8 cellular contexts compared by ENCODE assay signal in genomic region chr2:234550511-234551107, GRCh38. TPM values are rescaled to one million over a fixed set of nuclear protein-coding genes. Genes with fewer than 3 reads are reported as not detected.
DNase-seq lines count a peak whose midpoint lies in the region; ATAC-seq and TF ChIP-seq lines count a peak whose summit lies in the region.

No MANE protein-coding gene starts in this region.

- in situ Hi-C loops in GM23248 (cut with MboI), result loop anchor here (5.0 to 25.0 kb wide), 2 partner anchors 412 to 567 kb away; partner anchors contain the start of gene SH3BP4

- H3K36me3 ChIP-seq in GM23248 (ENCODE audit: low read depth) (no peaks in the 10 kb centered on the region), smooth muscle cell (ENCODE audit: low read depth) (no peaks in the 10 kb centered on the region)

- peaks cover 0 to 7% (median 3%) of the 10 kb centered on the region in 7 donors for H3K9me3 Mint-ChIP-seq in CD14-positive monocyte

- DNase-seq in CD14-positive monocyte (ENCODE audit: low spot score) (peak; percentile 55), GM23248 (peak; percentile 86), NCI-H1930 (lab: John Stamatoyannopoulos, UW) (peak; percentile 48 to 75), T1000 (lab: John Stamatoyannopoulos, UW) (peak; percentile 59), astrocyte of the hippocampus (ENCODE audit: low read depth, low spot score) (peak; percentile 99), hypothalamus (lab: John Stamatoyannopoulos, UW) (peak in 42 of 51 donors; percentile 4 to 74 (median 32)), smooth muscle cell (lab: John Stamatoyannopoulos, UW; ENCODE audit: unreplicated experiment) (peak; percentile 11)

- H3K36me3 Mint-ChIP-seq in CD14-positive monocyte, result no peaks in the 10 kb centered on the region

- peaks cover 6% of the 10 kb centered on the region; the same call in 1 of the 2 replicates for H3F3A ChIP-seq in GM23248 (ENCODE audit: insufficient read depth)
- no peaks in the 10 kb centered on the region for H3F3A ChIP-seq in smooth muscle cell (ENCODE audit: low read depth)

- H3K27ac ChIP-seq in GM23248 (no peak overlapping the region), smooth muscle cell (ENCODE audit: low read depth) (no peak overlapping the region)

- intact Hi-C loops in CD14-positive monocyte (cut with micrococcal nuclease), result loop anchor here (2.0 to 5.0 kb wide), 2 partner anchors 562 to 566 kb away; no protein-coding TSS in a partner anchor

- H3K79me2 ChIP-seq in GM23248 (ENCODE audit: insufficient read depth) (no peaks in the 10 kb centered on the region), smooth muscle cell (ENCODE audit: low read depth) (no peaks in the 10 kb centered on the region)

- no peak for ATAC-seq in HG03439 (IDR thresholded peaks at IDR 0.05; ENCODE audit: unreplicated experiment)

- no peaks in the 10 kb centered on the region for H3K27me3 ChIP-seq in GM23248 (replicated peaks; ENCODE audit: insufficient read depth)
- H3K27me3 ChIP-seq in smooth muscle cell (ENCODE audit: low read depth), result peaks cover 5% of the 10 kb centered on the region

- H4K20me1 ChIP-seq in GM23248 (ENCODE audit: insufficient read depth) (no peaks in the 10 kb centered on the region), smooth muscle cell (ENCODE audit: low read depth) (no peaks in the 10 kb centered on the region)

- H3K4me3 ChIP-seq in GM23248 (peak overlapping the region; percentile 3; the same call in 1 of the 2 replicates), smooth muscle cell (no peak overlapping the region)

- 22 to 23% methylated on average over 18 of the region's 18 CpGs for WGBS in GM23248 (ENCODE audit: low coverage in 1 of 2, low lambda C conversion rate in 2 of 2, missing lambda C conversion rate in 2 of 2), 2 experiments
- 21% methylated on average over 18 of the region's 18 CpGs for WGBS in smooth muscle cell (ENCODE audit: low lambda C conversion rate)

- H3K27ac Mint-ChIP-seq in CD14-positive monocyte, result no peak overlapping the region

- H3K4me1 ChIP-seq in GM23248 (ENCODE audit: insufficient read depth) (peaks cover 8% of the 10 kb centered on the region), smooth muscle cell (ENCODE audit: low read depth) (peaks cover 3% of the 10 kb centered on the region)

- H3K9me2 ChIP-seq in GM23248 (ENCODE audit: insufficient read depth), result no peaks in the 10 kb centered on the region

- H3K4me1 Mint-ChIP-seq in CD14-positive monocyte, result no peaks in the 10 kb centered on the region

- H2AFZ ChIP-seq in GM23248 (0 out of 2 replicates have a peak overlapping the region, but pooled peaks have one; percentile 20), smooth muscle cell (ENCODE audit: low read depth) (peak overlapping the region; percentile 3)

- peak; percentile 91 for TF ChIP-seq CTCF in CD14-positive monocyte (IDR thresholded peaks at IDR 0.05)
- peak; percentile 96 for TF ChIP-seq CTCF in smooth muscle cell (IDR thresholded peaks at IDR 0.05; ENCODE audit: borderline replicate concordance, insufficient read depth, poor library complexity, severe bottlenecking)

- H3K9me3 ChIP-seq in GM23248 (ENCODE audit: low read depth) (no peaks in the 10 kb centered on the region), smooth muscle cell (replicated peaks; ENCODE audit: low read depth) (no peaks in the 10 kb centered on the region)

- peak overlapping the region in 1 of 2 donors; percentile 32 for H3K4me3 Mint-ChIP-seq in CD14-positive monocyte

- peak overlapping the region; percentile 34 for H3K4me2 ChIP-seq in GM23248 (ENCODE audit: unreplicated experiment)
- peak overlapping the region; percentile 42 for H3K4me2 ChIP-seq in smooth muscle cell

- H3K9ac ChIP-seq in GM23248, result no peak overlapping the region
- no peak overlapping the region for H3K9ac ChIP-seq in smooth muscle cell (ENCODE audit: low read depth)

- H3K27me3 Mint-ChIP-seq in CD14-positive monocyte (ENCODE audit: low read depth in 3 of 3), result peaks cover 5 to 10% (median 5%) of the 10 kb centered on the region in 3 donors

RNA-seq across cellular contexts. Expression of gene ARL4C, which starts 53.7 kb away (rescaled TPM):
- 1 to 10 TPM; 4.0 to 6.4 TPM for polyA plus RNA-seq in CD14-positive monocyte
- total RNA-seq in GM23248 (2014; rRNA removed; shearing (Covaris generic)), result 2.4 and 4.8 TPM in 2 replicates
- 1.3 and 1.4 TPM in 2 replicates for polyA plus RNA-seq in GM23248 (2016; fragmentation: Nextera tagmentation; extraction: Ambion mirVana)
- 8.0 and 9.1 TPM in 2 replicates for total RNA-seq in smooth muscle cell
- polyA plus RNA-seq in smooth muscle cell, result 9.5 and 18.3 TPM in 2 replicates

Comparison
In these comparisons a context has a peak if more than half of its experiments do, and no peak if none do; other contexts are left out.
1. DNase-seq: peak in every context shown above with its lines; median percentile 99 in astrocyte of the hippocampus; 86 in GM23248; 62 in NCI-H1930; 59 in T1000; 55 in CD14-positive monocyte; 32 in hypothalamus; 11 in smooth muscle cell.